ENCODE assay signal across 28 cellular contexts in the genomic region with DNA sequence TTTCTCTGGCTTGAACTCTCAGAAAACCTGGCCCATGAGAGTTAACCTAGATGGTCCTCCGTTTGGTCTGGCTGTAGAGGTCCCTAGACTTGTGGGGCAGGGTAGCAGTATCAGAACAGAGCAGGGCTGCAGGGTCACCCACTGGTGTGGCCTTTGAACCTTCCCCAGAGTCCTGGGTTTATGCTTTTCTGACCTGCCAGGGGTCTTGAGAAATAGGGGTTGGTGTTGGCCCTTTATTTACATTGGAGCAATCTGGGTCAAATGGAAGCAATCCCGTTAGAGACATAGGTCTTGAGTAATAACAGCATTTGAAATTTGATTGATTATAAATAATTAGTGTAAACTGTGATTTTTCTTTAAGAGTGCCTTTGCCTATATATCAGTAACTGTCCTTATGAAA.
"Had no signal": no experiment of that assay in that cellular context is flagged by ENCODE, and none has a peak within 500 bp of the region (broad histone marks: within the 10 kb centered on the region; RNA-seq: fewer than 3 reads in every experiment).

No MANE protein-coding gene starts in this region.

- FAIRE-seq: urothelium cell line had no signal

- H3K36me3 ChIP-seq: stomach, suprapubic skin, thoracic aorta, thyroid gland, tibial artery, tibial nerve, transverse colon, upper lobe of left lung, upper lobe of right lung, uterus, vagina had no signal

- DNase-seq: stimulated activated CD4-positive, alpha-beta T cell treated with anti-CD3 and anti-CD28 coated beads, Interleukin-2, amount 100 ng/mL, for 48 hours; stimulated activated CD4-positive, alpha-beta T cell treated with anti-CD3 and anti-CD28 coated beads, Interleukin-4, amount 100 ng/mL, for 1 hour; stimulated activated CD4-positive, alpha-beta T cell treated with anti-CD3 and anti-CD28 coated beads, Interleukin-4, amount 100 ng/mL, for 24 hours; stimulated activated CD4-positive, alpha-beta T cell treated with anti-CD3 and anti-CD28 coated beads, Interleukin-4, amount 100 ng/mL, for 4 hours; stimulated activated CD8-positive, alpha-beta memory T cell treated with anti-CD3 and anti-CD28 coated beads, Interleukin-4, amount 100 ng/mL, for 48 hours; stimulated activated naive CD4-positive, alpha-beta T cell; stimulated activated naive CD4-positive, alpha-beta T cell treated with Interleukin-2 at 50 U/mL for 16 hours; stimulated activated naive CD8-positive, alpha-beta T cell treated with anti-CD3 and anti-CD28 coated beads, Interleukin-15, amount 100 ng/mL, for 72 hours; stimulated activated naive CD8-positive, alpha-beta T cell treated with anti-CD3 and anti-CD28 coated beads, Interleukin-15, Interleukin-2, amounts not matched to agents 100 U/mL and 50 U/mL, for 24 hours; stomach; substantia nigra; testis; thyroid gland; tibial artery; transverse colon; trophoblast cell; upper lobe of left lung; upper lobe of right lung; uterus had no signal

- H3K9me3 ChIP-seq: stomach, suprapubic skin, testis, thoracic aorta, thyroid gland, tibial artery, tibial nerve, transverse colon, upper lobe of left lung, upper lobe of right lung, uterus, vagina had no signal

- H3K9me3 Mint-ChIP-seq: stimulated activated effector memory CD8-positive, alpha-beta T cell treated with anti-CD3 and anti-CD28 coated beads, Interleukin-12 subunit alpha, Interleukin-12 subunit beta, amount 100 ng/mL, for 72 hours; stimulated activated memory B cell treated with anti-CD40 and anti-IgM and Interleukin-4, amounts not matched to agents 10 μg/mL and 1 μg/mL and 100 μg/mL, for 72 hours; stimulated activated naive CD8-positive, alpha-beta T cell treated with anti-CD3 and anti-CD28 coated beads, Interleukin-15, amount 100 ng/mL, for 72 hours; stimulated activated naive CD8-positive, alpha-beta T cell treated with anti-CD3 and anti-CD28 coated beads, Interleukin-15, Interleukin-2, amounts not matched to agents 100 ng/mL and 50 ng/mL, for 24 hours; type B pancreatic cell had no signal

- H3K27ac ChIP-seq: stomach, suprapubic skin, testis, thoracic aorta, thyroid gland, tibial artery, tibial nerve, transverse colon, upper lobe of left lung, upper lobe of right lung, uterus, vagina had no signal

- H3K4me3 Mint-ChIP-seq: stimulated activated effector memory CD8-positive, alpha-beta T cell treated with anti-CD3 and anti-CD28 coated beads, Interleukin-12 subunit alpha, Interleukin-12 subunit beta, amount 100 ng/mL, for 72 hours; stimulated activated memory B cell treated with anti-CD40 and anti-IgM and Interleukin-4, amounts not matched to agents 10 μg/mL and 1 μg/mL and 100 μg/mL, for 72 hours; stimulated activated naive CD8-positive, alpha-beta T cell treated with anti-CD3 and anti-CD28 coated beads, Interleukin-15, amount 100 ng/mL, for 72 hours; stimulated activated naive CD8-positive, alpha-beta T cell treated with anti-CD3 and anti-CD28 coated beads, Interleukin-15, Interleukin-2, amounts not matched to agents 100 ng/mL and 50 ng/mL, for 24 hours; type B pancreatic cell had no signal

- H3K4me1 ChIP-seq: stomach, suprapubic skin, testis, tibial artery, tibial nerve, upper lobe of right lung, uterus, vagina had no signal

- ATAC-seq: stimulated activated effector memory CD8-positive, alpha-beta T cell treated with anti-CD3 and anti-CD28 coated beads, Interleukin-12 subunit alpha, Interleukin-12 subunit beta, amount 100 ng/mL, for 72 hours; stimulated activated memory B cell treated with anti-CD40 and anti-IgM and Interleukin-4, amounts not matched to agents 10 μg/mL and 1 μg/mL and 100 μg/mL, for 72 hours; stimulated activated naive CD8-positive, alpha-beta T cell treated with anti-CD3 and anti-CD28 coated beads, Interleukin-15, amount 100 ng/mL, for 72 hours; stimulated activated naive CD8-positive, alpha-beta T cell treated with anti-CD3 and anti-CD28 coated beads, Interleukin-15, Interleukin-2, amounts not matched to agents 100 U/mL and 50 U/mL, for 24 hours; upper lobe of right lung had no signal

- H3K27me3 ChIP-seq: stomach, suprapubic skin, testis, thyroid gland, tibial artery, tibial nerve, transverse colon, upper lobe of left lung, upper lobe of right lung, uterus, vagina had no signal

- H3K36me3 Mint-ChIP-seq: stimulated activated effector memory CD8-positive, alpha-beta T cell treated with anti-CD3 and anti-CD28 coated beads, Interleukin-12 subunit alpha, Interleukin-12 subunit beta, amount 100 ng/mL, for 72 hours; stimulated activated memory B cell treated with anti-CD40 and anti-IgM and Interleukin-4, amounts not matched to agents 10 μg/mL and 1 μg/mL and 100 μg/mL, for 72 hours; type B pancreatic cell had no signal

- H3K27me3 Mint-ChIP-seq: stimulated activated naive CD8-positive, alpha-beta T cell treated with anti-CD3 and anti-CD28 coated beads, Interleukin-15, amount 100 ng/mL, for 72 hours; stimulated activated naive CD8-positive, alpha-beta T cell treated with anti-CD3 and anti-CD28 coated beads, Interleukin-15, Interleukin-2, amounts not matched to agents 100 ng/mL and 50 ng/mL, for 24 hours had no signal

- H3K4me1 Mint-ChIP-seq: stimulated activated effector memory CD8-positive, alpha-beta T cell treated with anti-CD3 and anti-CD28 coated beads, Interleukin-12 subunit alpha, Interleukin-12 subunit beta, amount 100 ng/mL, for 72 hours; stimulated activated memory B cell treated with anti-CD40 and anti-IgM and Interleukin-4, amounts not matched to agents 10 μg/mL and 1 μg/mL and 100 μg/mL, for 72 hours; stimulated activated naive CD8-positive, alpha-beta T cell treated with anti-CD3 and anti-CD28 coated beads, Interleukin-15, amount 100 ng/mL, for 72 hours had no signal

- H3K27ac Mint-ChIP-seq: stimulated activated effector memory CD8-positive, alpha-beta T cell treated with anti-CD3 and anti-CD28 coated beads, Interleukin-12 subunit alpha, Interleukin-12 subunit beta, amount 100 ng/mL, for 72 hours; stimulated activated memory B cell treated with anti-CD40 and anti-IgM and Interleukin-4, amounts not matched to agents 10 μg/mL and 1 μg/mL and 100 μg/mL, for 72 hours; stimulated activated naive CD8-positive, alpha-beta T cell treated with anti-CD3 and anti-CD28 coated beads, Interleukin-15, amount 100 ng/mL, for 72 hours; stimulated activated naive CD8-positive, alpha-beta T cell treated with anti-CD3 and anti-CD28 coated beads, Interleukin-15, Interleukin-2, amounts not matched to agents 100 ng/mL and 50 ng/mL, for 24 hours; type B pancreatic cell had no signal

- H3K4me3 ChIP-seq: stomach, suprapubic skin, testis, thoracic aorta, thyroid gland, tibial artery, tibial nerve, transverse colon, upper lobe of left lung, upper lobe of right lung, uterus, vagina had no signal
